Comparison of ENCODE assay signal across 9 cellular contexts in genomic region chr1:14598498-14599172, GRCh38. TPM values are rescaled to one million over a fixed set of nuclear protein-coding genes. Genes with fewer than 3 reads are reported as not detected.
DNase-seq lines count a peak whose midpoint lies in the region; ATAC-seq and TF ChIP-seq lines count a peak whose summit lies in the region.
"Had no signal": no experiment of that assay in that cellular context is flagged by ENCODE, and none has a peak within 500 bp of the region (broad histone marks: within the 10 kb centered on the region; RNA-seq: fewer than 3 reads in every experiment).

TSS of gene KAZN (plus strand) at chr1:14598685.

- H3K4me3 Mint-ChIP-seq in activated T-cell treated with anti-CD3 and anti-CD28 coated beads, Interleukin-2, amount 50 U/mL, for 24 hours = no peak within 1 kb of the TSS
- no peak within 1 kb of the TSS for H3K4me3 Mint-ChIP-seq in activated T-cell treated with anti-CD3 and anti-CD28 coated beads, Interleukin-2, amount 50 U/mL, for 4 hours

- CTCF ChIA-PET in AG04449 (lab: Yijun Ruan, JAX) = no interaction called here

- TF ChIP-seq CTCF in AG04449 (IDR thresholded peaks at IDR 0.05; ENCODE audit: insufficient read depth, low read length, missing control alignments) (no peak), choroid plexus epithelial cell (conservative IDR thresholded peaks at IDR 0.05; ENCODE audit: low read depth, low read length) (no peak)

- H3K36me3 Mint-ChIP-seq in activated T-cell treated with anti-CD3 and anti-CD28 coated beads, Interleukin-2, amount 50 U/mL, for 24 hours (ENCODE audit: low read depth) = no peaks in the 10 kb centered on the region
- no peaks in the 10 kb centered on the region for H3K36me3 Mint-ChIP-seq in activated T-cell treated with anti-CD3 and anti-CD28 coated beads, Interleukin-2, amount 50 U/mL, for 4 hours (ENCODE audit: insufficient read depth)
- H3K36me3 Mint-ChIP-seq: activated naive CD8-positive, alpha-beta T cell had no signal

- no peak for ATAC-seq in activated T-cell treated with anti-CD3 and anti-CD28 coated beads, Interleukin-2, amount 50 U/mL, for 4 hours

- H3K4me3 ChIP-seq in AG04449 (ENCODE audit: low read depth, low read length) (peak within 1 kb of the TSS; percentile 8; the same call in 1 of the 2 replicates), choroid plexus epithelial cell (ENCODE audit: low read depth, low read length) (peak within 1 kb of the TSS; percentile 11)

- H3K4me1 Mint-ChIP-seq in activated T-cell treated with anti-CD3 and anti-CD28 coated beads, Interleukin-2, amount 50 U/mL, for 24 hours (ENCODE audit: low read depth) = peaks cover 10% of the 10 kb centered on the region
- H3K4me1 Mint-ChIP-seq in activated T-cell treated with anti-CD3 and anti-CD28 coated beads, Interleukin-2, amount 50 U/mL, for 4 hours (ENCODE audit: low read depth) = peaks cover 3% of the 10 kb centered on the region

- H3K27me3 Mint-ChIP-seq in activated T-cell treated with anti-CD3 and anti-CD28 coated beads, Interleukin-2, amount 50 U/mL, for 24 hours = peaks cover 73% of the 10 kb centered on the region
- peaks cover 65% of the 10 kb centered on the region for H3K27me3 Mint-ChIP-seq in activated T-cell treated with anti-CD3 and anti-CD28 coated beads, Interleukin-2, amount 50 U/mL, for 4 hours (ENCODE audit: low read depth)

- POLR2A ChIA-PET in AG04449 (lab: Yijun Ruan, JAX) = no interaction called here

- no peak within 1 kb of the TSS for H3K27ac Mint-ChIP-seq in activated T-cell treated with anti-CD3 and anti-CD28 coated beads, Interleukin-2, amount 50 U/mL, for 24 hours
- H3K27ac Mint-ChIP-seq: activated naive CD8-positive, alpha-beta T cell had no signal

- in situ Hi-C loops in KBM-7 (cut with MboI; ENCODE audit: low pct_unique_long_range_greater_than_20kb, low sequenced_read_pairs) = no loop called here

- H3K9me3 Mint-ChIP-seq in activated T-cell treated with anti-CD3 and anti-CD28 coated beads, Interleukin-2, amount 50 U/mL, for 24 hours = no peaks in the 10 kb centered on the region
- H3K9me3 Mint-ChIP-seq in activated T-cell treated with anti-CD3 and anti-CD28 coated beads, Interleukin-2, amount 50 U/mL, for 4 hours = no peaks in the 10 kb centered on the region

- DNase-seq in AG04449 (ENCODE audit: low read depth, low spot score) = no peak
- DNase-seq in KBM-7 = peak; percentile 30
- DNase-seq in choroid plexus epithelial cell (ENCODE audit: low read depth) = no peak
- DNase-seq in midbrain (lab: John Stamatoyannopoulos, UW) = peak; percentile 19
- DNase-seq in activated T-cell treated with anti-CD3 and anti-CD28 coated beads, Interleukin-2, amount 50 U/mL, for 24 hours = no peak
- DNase-seq in activated gamma-delta T cell treated with Interleukin-2 at 50 U/mL for 16 hours = no peak
- no peak for DNase-seq in activated T-cell treated with anti-CD3 and anti-CD28 coated beads, Interleukin-2, amount 50 U/mL, for 4 hours
- DNase-seq in germinal center (ENCODE audit: low spot score) = no peak

RNA-seq across cellular contexts. Expression of gene KAZN, which starts in this region (rescaled TPM):
- 1 to 10 TPM in 2 of 3 donors, under 1 TPM in 1; 0.35 to 1.7 (median 1.2) TPM for total RNA-seq in activated T-cell treated with anti-CD3 and anti-CD28 coated beads, Interleukin-2, amount 50 U/mL, for 4 hours

Comparison
In these comparisons a context has a peak if more than half of its experiments do, and no peak if none do; other contexts are left out.
1. DNase-seq: peak in KBM-7 (single experiment) and midbrain (single experiment); none in AG04449 (single experiment), choroid plexus epithelial cell (single experiment), activated T-cell treated with anti-CD3 and anti-CD28 coated beads, Interleukin-2, amount 50 U/mL, for 24 hours (single experiment), activated gamma-delta T cell treated with Interleukin-2 at 50 U/mL for 16 hours (single experiment), activated T-cell treated with anti-CD3 and anti-CD28 coated beads, Interleukin-2, amount 50 U/mL, for 4 hours (single experiment) and germinal center (single experiment).